9 cellular contexts compared by ENCODE assay signal in the genomic region with DNA sequence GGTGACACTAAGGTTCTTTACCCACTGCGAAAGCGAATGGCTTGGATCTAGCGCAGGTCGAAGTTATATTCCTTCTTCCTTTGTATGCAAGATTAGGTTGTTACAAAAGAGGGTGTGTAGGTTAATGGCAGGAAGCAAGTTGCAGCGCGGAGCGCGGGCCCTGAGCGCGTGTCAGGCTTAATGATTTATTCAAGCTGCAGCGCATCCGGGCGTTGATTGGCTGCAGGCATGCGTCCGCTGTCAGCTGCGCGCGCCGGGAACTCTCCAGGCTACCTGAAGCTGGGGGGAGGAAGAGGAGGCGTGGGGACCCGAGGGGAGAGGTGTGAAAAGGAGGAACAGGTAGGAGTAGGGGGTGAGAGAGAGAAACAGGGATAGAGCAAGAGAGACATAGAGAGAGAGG. TPM values are rescaled to one million over a fixed set of nuclear protein-coding genes. Genes with fewer than 3 reads are reported as not detected.
DNase-seq lines count a peak whose midpoint lies in the region; TF ChIP-seq lines count a peak whose summit lies in the region.
"Had no signal": no experiment of that assay in that cellular context is flagged by ENCODE, and none has a peak within 500 bp of the region (broad histone marks: within the 10 kb centered on the region; RNA-seq: fewer than 3 reads in every experiment).

No MANE protein-coding gene starts in this region.

- H3K4me3 ChIP-seq in coronary artery: peak overlapping the region; percentile 40
- H3K4me3 ChIP-seq in spleen: peak overlapping the region in 5 of 8 donors; percentile 4 to 50 (median 9)
- H3K4me3 ChIP-seq in HAP-1: no peak overlapping the region

- in situ Hi-C loops in HAP-1 (cut with MboI; ENCODE audit: low sequenced_read_pairs): no loop called here

- WGBS in spleen, 5 donors: 3 to 7% (median 3%) methylated on average over 21 of the region's 21 CpGs

- H3K36me3 ChIP-seq in spleen: no peaks in the 10 kb centered on the region
- no peaks in the 10 kb centered on the region for H3K36me3 ChIP-seq in HAP-1 (replicated peaks)

- H3K27me3 ChIP-seq in spleen (replicated peaks in 1 of 7): peaks cover 0 to 100% (median 72%) of the 10 kb centered on the region in 7 donors
- peaks cover 38% of the 10 kb centered on the region for H3K27me3 ChIP-seq in HAP-1 (ENCODE audit: low read depth)

- H3K9me3 ChIP-seq in spleen: peaks cover 0 to 23% (median 5%) of the 10 kb centered on the region in 8 donors
- H3K9me3 ChIP-seq in HAP-1: no peaks in the 10 kb centered on the region

- DNase-seq in activated CD4-positive, alpha-beta T cell treated with anti-CD3 and anti-CD28 coated beads for 48 hours: peak; percentile 33
- DNase-seq in activated CD4-positive, alpha-beta T cell treated with anti-CD3 and anti-CD28 coated beads for 4 hours: no peak
- DNase-seq in NCI-H1105 treated with DMSO at 0.1 percent for 48 hours (lab: John Stamatoyannopoulos, UW) (peak; percentile 77), coronary artery (ENCODE audit: low spot score) (no peak), spleen (no peak), HCEC 1CT (no peak), HAP-1 (ENCODE audit: low spot score in 2 of 2) (no peak), HK-2 (ENCODE audit: unreplicated experiment) (no peak)

- TF ChIP-seq CTCF in coronary artery (IDR thresholded peaks at IDR 0.05) (no peak), spleen (IDR thresholded peaks at IDR 0.05 in 8 of 11, conservative IDR thresholded peaks at IDR 0.05 in 3 of 11) (no peak)

- H3K4me1 ChIP-seq in spleen (peaks cover 0 to 28% (median 14%) of the 10 kb centered on the region in 6 donors), HAP-1 (no peaks in the 10 kb centered on the region)

- intact Hi-C loops in spleen (cut with DNase I; ENCODE audit: low total_unique reads): no loop called here

- H3K27ac ChIP-seq in coronary artery (no peak overlapping the region), spleen (no peak overlapping the region)

- TF ChIP-seq POLR2A in spleen (IDR thresholded peaks at IDR 0.05): no peak

RNA-seq across cellular contexts. Expression of a gene that starts 7.4 kb away (rescaled TPM):
- not detected for total RNA-seq in spleen
- under 1 TPM in 1 of 3 donors, not detected in 2; 0.02 TPM for polyA plus RNA-seq in spleen
- total RNA-seq: liver had no signal

RNA-seq across cellular contexts. Expression of a gene that starts 47.8 kb away (rescaled TPM):
- not detected for total RNA-seq in spleen
- under 1 TPM in 1 of 3 donors, not detected in 2; 0.09 TPM for polyA plus RNA-seq in spleen

Comparison
In these comparisons a context has a peak if more than half of its experiments do, and no peak if none do; other contexts are left out.
1. DNase-seq: peak in activated CD4-positive, alpha-beta T cell treated with anti-CD3 and anti-CD28 coated beads for 48 hours (single experiment) and NCI-H1105 treated with DMSO at 0.1 percent for 48 hours (single experiment); none in activated CD4-positive, alpha-beta T cell treated with anti-CD3 and anti-CD28 coated beads for 4 hours (0 of 2), coronary artery (single experiment), spleen (single experiment), HCEC 1CT (single experiment), HAP-1 (0 of 2) and HK-2 (single experiment).